Comparison of ENCODE assay signal across 11 cellular contexts in genomic region chr17:2435181-2435741, GRCh38. TPM values are rescaled to one million over a fixed set of nuclear protein-coding genes. Genes with fewer than 3 reads are reported as not detected.
A peak's percentile ranks its signal among the peaks of the same experiment; 100 is the strongest.
DNase-seq lines count a peak whose midpoint lies in the region; ATAC-seq, FAIRE-seq and TF ChIP-seq lines count a peak whose summit lies in the region.
"Had no signal": no experiment of that assay in that cellular context is flagged by ENCODE, and none has a peak within 500 bp of the region (broad histone marks: within the 10 kb centered on the region; RNA-seq: fewer than 3 reads in every experiment).

No MANE protein-coding gene starts in this region.

- ATAC-seq in pancreas: peak; percentile 3 to 53 (median 30)
- no peak for ATAC-seq in HepG2
- no peak for ATAC-seq in HG02763 (IDR thresholded peaks at IDR 0.05; ENCODE audit: unreplicated experiment)

- H3K9me3 ChIP-seq in HUES64 (ENCODE audit: insufficient read depth, low read depth, low read length) (no peaks in the 10 kb centered on the region), pancreas (no peaks in the 10 kb centered on the region), HepG2 (ENCODE audit: low read length) (no peaks in the 10 kb centered on the region)

- H3K4me1 ChIP-seq in HUES64 (ENCODE audit: insufficient read depth, low read length) (peaks cover 34% of the 10 kb centered on the region), pancreas (peaks cover 0 to 10% (median 0%) of the 10 kb centered on the region in 3 donors), HepG2 (ENCODE audit: insufficient read depth, low read length) (no peaks in the 10 kb centered on the region)

- H3K36me3 Mint-ChIP-seq in endothelial cell (ENCODE audit: low read depth, unreplicated experiment): peaks cover 15% of the 10 kb centered on the region

- 15% methylated on average over 8 of the region's 9 CpGs for WGBS in HUES64
- WGBS in pancreas, 2 donors: 44 to 47% methylated on average over 9 of the region's 9 CpGs
- WGBS in HepG2 (ENCODE audit: low lambda C conversion rate): 93% methylated on average over 9 of the region's 9 CpGs

- H3K27ac ChIP-seq in HUES64 (ENCODE audit: low read depth, low read length): peak overlapping the region; percentile 81
- H3K27ac ChIP-seq in pancreas: peak overlapping the region in 2 of 4 donors; percentile 67 to 81
- H3K27ac ChIP-seq in HepG2 (ENCODE audit: extremely low read length, insufficient read depth, low read length): no peak overlapping the region
- H3K27ac ChIP-seq: epithelial cell of prostate had no signal

- no peak overlapping the region for H3K4me3 Mint-ChIP-seq in endothelial cell (ENCODE audit: unreplicated experiment)
- H3K4me3 Mint-ChIP-seq: T-helper 2 cell treated with Interferon-gamma antibody and Interleukin-4, amounts not matched to agents 5 μg/mL and 100 μg/mL, for 36 hours had no signal

- DNase-seq in NCI-H748 (lab: John Stamatoyannopoulos, UW; ENCODE audit: unreplicated experiment): peak; percentile 86
- DNase-seq in endothelial cell (ENCODE audit: low spot score): no peak
- DNase-seq in pancreas: no peak
- no peak for DNase-seq in HepG2 (ENCODE audit: low spot score)
- no peak for DNase-seq in stimulated activated naive CD4-positive, alpha-beta T cell (lab: John Stamatoyannopoulos, UW)
- no peak for DNase-seq in kidney glomerular epithelial cell (lab: John Stamatoyannopoulos, UW)
- DNase-seq: EL had no signal

- no peaks in the 10 kb centered on the region for H3K79me2 ChIP-seq in HepG2 (ENCODE audit: insufficient read depth, low read length)

- TF ChIP-seq EP300 in HepG2 (IDR thresholded peaks at IDR 0.05; ENCODE audit: low read depth in 2 of 2, low read length in 2 of 2): no peak
- no peak for TF ChIP-seq EP300 in HepG2 (CRISPR knock-in tag; IDR thresholded peaks at IDR 0.05; ENCODE audit: borderline replicate concordance)

- intact Hi-C loops in pancreas (cut with DNase I) (no loop called here), HepG2 (cut with micrococcal nuclease; ENCODE audit: unreplicated experiment) (no loop called here)

- H3K4me1 Mint-ChIP-seq in endothelial cell (ENCODE audit: unreplicated experiment): peaks cover 19% of the 10 kb centered on the region

- no peak for TF ChIP-seq RAD21 in HepG2 (CRISPR knock-in tag; IDR thresholded peaks at IDR 0.05)

- CTCF ChIA-PET in HepG2 (lab: Yijun Ruan, JAX; ENCODE audit: low intra/inter-chr PET ratio, low total read pairs): no interaction called here

- no peak overlapping the region for H2AFZ ChIP-seq in HepG2 (ENCODE audit: low read length)

- H3K27me3 ChIP-seq in HUES64 (ENCODE audit: insufficient read depth, low read length): no peaks in the 10 kb centered on the region
- H3K27me3 ChIP-seq in pancreas: no peaks in the 10 kb centered on the region
- H3K27me3 ChIP-seq in HepG2 (ENCODE audit: control insufficient read depth in 1 of 2, insufficient read depth in 2 of 2, low read length in 2 of 2): no peaks in the 10 kb centered on the region

- TF ChIP-seq POLR2A in HepG2 (IDR thresholded peaks at IDR 0.05; ENCODE audit: insufficient read depth in 1 of 2, low read depth in 2 of 2, low read length in 2 of 2): no peak

- TF ChIP-seq CTCF in endothelial cell (IDR thresholded peaks at IDR 0.05; ENCODE audit: unreplicated experiment) (no peak), pancreas (IDR thresholded peaks at IDR 0.05) (no peak), HepG2 (CRISPR knock-in tag; IDR thresholded peaks at IDR 0.05) (no peak)

- no peaks in the 10 kb centered on the region for H3K9me3 Mint-ChIP-seq in endothelial cell (ENCODE audit: unreplicated experiment)
- H3K9me3 Mint-ChIP-seq: T-helper 2 cell treated with Interferon-gamma antibody and Interleukin-4, amounts not matched to agents 5 μg/mL and 100 μg/mL, for 36 hours had no signal

- H3K4me3 ChIP-seq in HUES64 (ENCODE audit: low read length) (peak overlapping the region; percentile 2; the same call in 1 of the 2 replicates), pancreas (no peak overlapping the region), HepG2 (replicated peaks in 1 of 3; ENCODE audit: insufficient read depth in 1 of 3, low read depth in 2 of 3, low read length in 3 of 3) (no peak overlapping the region)

- FAIRE-seq in pancreas (lab: Jason Lieb, UNC): no peak
- FAIRE-seq in HepG2 (lab: Jason Lieb, UNC): no peak

- H3K27me3 Mint-ChIP-seq in endothelial cell (ENCODE audit: unreplicated experiment): peaks cover 3% of the 10 kb centered on the region

- in situ Hi-C loops in HepG2 (cut with HindIII; ENCODE audit: extremely low pct_ligation_motif_present, low pct_unique_long_range_greater_than_20kb): no loop called here

- H3K36me3 ChIP-seq in HUES64 (ENCODE audit: insufficient read depth, low read length): peaks cover 54% of the 10 kb centered on the region
- H3K36me3 ChIP-seq in pancreas: peaks cover 0 to 12% (median 4%) of the 10 kb centered on the region in 3 donors
- H3K36me3 ChIP-seq in HepG2 (replicated peaks in 1 of 2; ENCODE audit: control insufficient read depth in 1 of 2, insufficient read depth in 2 of 2, low read length in 2 of 2): peaks cover 20 to 54% of the 10 kb centered on the region in 2 experiments

- H3K9ac ChIP-seq in HUES64 (ENCODE audit: low read depth, low read length) (peak overlapping the region; percentile 61), HepG2 (ENCODE audit: insufficient read depth, low read depth, low read length) (no peak overlapping the region)

- no TSS peak for BruUV-seq in HepG2 (replicated peaks; lab: Mats Ljungman, UMichigan)

- H3K27ac Mint-ChIP-seq in endothelial cell (ENCODE audit: unreplicated experiment): peak overlapping the region; percentile 97

- no peaks in the 10 kb centered on the region for H4K20me1 ChIP-seq in HepG2 (ENCODE audit: insufficient read depth, low read length)

- H3K4me2 ChIP-seq in HepG2 (ENCODE audit: low read depth, low read length): no peak overlapping the region

- POLR2A ChIA-PET in HepG2 (lab: Yijun Ruan, JAX): no interaction called here

TF ChIP-seq in HepG2, 621 proteins besides CTCF, POLR2A, EP300 and RAD21:
- TF ChIP-seq ZNF569 (CRISPR knock-in tag; IDR thresholded peaks at IDR 0.05; ENCODE audit: borderline replicate concordance) (no peak), KLF9 (CRISPR knock-in tag; IDR thresholded peaks at IDR 0.05; ENCODE audit: low read depth) (no peak), SNRNP70 (IDR thresholded peaks at IDR 0.05; ENCODE audit: low read depth, low read length) (no peak), ZBTB1 (CRISPR knock-in tag; IDR thresholded peaks at IDR 0.05; ENCODE audit: borderline replicate concordance) (no peak), GZF1 (CRISPR knock-in tag; IDR thresholded peaks at IDR 0.05) (no peak), RBM39 (IDR thresholded peaks at IDR 0.05; ENCODE audit: low read depth, low read length, poor library complexity, severe bottlenecking) (no peak), ZNF160 (CRISPR knock-in tag; IDR thresholded peaks at IDR 0.05) (no peak), NRL (CRISPR knock-in tag; IDR thresholded peaks at IDR 0.05; ENCODE audit: borderline replicate concordance) (no peak), BORCS8-MEF2B (CRISPR knock-in tag; IDR thresholded peaks at IDR 0.05) (no peak), ELF1 (CRISPR knock-in tag; IDR thresholded peaks at IDR 0.05) (no peak), ZEB1 (IDR thresholded peaks at IDR 0.05; ENCODE audit: insufficient replicate concordance, low read depth) (no peak), ZKSCAN1 (IDR thresholded peaks at IDR 0.05; ENCODE audit: low read length) (no peak), BCL6 (CRISPR knock-in tag; IDR thresholded peaks at IDR 0.05) (no peak)
- TF ChIP-seq, protein P1, sequence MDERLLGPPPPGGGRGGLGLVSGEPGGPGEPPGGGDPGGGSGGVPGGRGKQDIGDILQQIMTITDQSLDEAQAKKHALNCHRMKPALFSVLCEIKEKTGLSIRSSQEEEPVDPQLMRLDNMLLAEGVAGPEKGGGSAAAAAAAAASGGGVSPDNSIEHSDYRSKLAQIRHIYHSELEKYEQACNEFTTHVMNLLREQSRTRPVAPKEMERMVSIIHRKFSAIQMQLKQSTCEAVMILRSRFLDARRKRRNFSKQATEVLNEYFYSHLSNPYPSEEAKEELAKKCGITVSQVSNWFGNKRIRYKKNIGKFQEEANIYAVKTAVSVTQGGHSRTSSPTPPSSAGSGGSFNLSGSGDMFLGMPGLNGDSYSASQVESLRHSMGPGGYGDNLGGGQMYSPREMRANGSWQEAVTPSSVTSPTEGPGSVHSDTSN (CRISPR knock-in tag; IDR thresholded peaks at IDR 0.05): no peak

RNA-seq across cellular contexts. Expression of gene MNT, which starts 34.4 kb away (rescaled TPM):
- polyA plus RNA-seq in HUES64 (2013, experiment 1 of 2): 10.0 TPM
- polyA plus RNA-seq in HUES64 (2013, experiment 2 of 2): 10.2 TPM
- total RNA-seq in endothelial cell (ENCODE audit: unreplicated experiment) (16.2 TPM), pancreas (10 to 100 TPM in 4 of 6 donors, 1 to 10 TPM in 2; 8.7 to 15.8 (median 10.3) TPM), HepG2 (2016; rRNA removed; fragmentation: Illumina TruSeq; extraction: Trizol) (2.3 and 3.5 TPM in 2 replicates)
- polyA plus RNA-seq in pancreas (10 to 100 TPM in 1 of 2 donors, 1 to 10 TPM in 1; 9.6 to 15.3 TPM), HepG2 (2011; rRNA removed) (1.8 and 2.1 TPM in 2 replicates)
- 0.79 and 1.5 TPM in 2 replicates for total RNA-seq in HepG2 (2016; cell fraction: cytosol; rRNA removed; fragmentation: Illumina TruSeq; extraction: Trizol; ENCODE audit: low read depth)
- total RNA-seq in HepG2 (2016; cell fraction: insoluble cytoplasmic fraction; rRNA removed; fragmentation: Illumina TruSeq; extraction: Trizol): 2.0 and 2.9 TPM in 2 replicates
- 2.3 and 2.4 TPM in 2 replicates for total RNA-seq in HepG2 (2016; cell fraction: membrane; rRNA removed; fragmentation: Illumina TruSeq; extraction: Trizol)
- 3.0 and 3.9 TPM in 2 replicates for total RNA-seq in HepG2 (2016; cell fraction: nucleus; rRNA removed; fragmentation: Illumina TruSeq; extraction: Trizol)
- 0.86 and 0.92 TPM in 2 replicates for polyA plus RNA-seq in HepG2 (2011; cell fraction: cytosol; rRNA removed)
- 13.6 and 19.3 TPM in 2 replicates for polyA plus RNA-seq in HepG2 (2011; cell fraction: nucleus; rRNA removed)
- polyA plus RNA-seq in HepG2 (2012): 6.6 and 7.5 TPM in 2 replicates
- 0.35 and 0.63 TPM in 2 replicates for polyA plus RNA-seq in HepG2 (2016; cell fraction: cytosol; fragmentation: Illumina TruSeq; extraction: Trizol; ENCODE audit: low read depth)
- polyA plus RNA-seq in HepG2 (2016; cell fraction: insoluble cytoplasmic fraction; fragmentation: Illumina TruSeq; extraction: Trizol; ENCODE audit: low read depth): 3.1 and 5.6 TPM in 2 replicates
- polyA plus RNA-seq in HepG2 (2016; cell fraction: membrane; fragmentation: Illumina TruSeq; extraction: Trizol; ENCODE audit: low read depth): 1.4 and 1.6 TPM in 2 replicates
- 14.3 and 17.8 TPM in 2 replicates for polyA plus RNA-seq in HepG2 (2016; cell fraction: nucleus; fragmentation: Illumina TruSeq; extraction: Trizol; ENCODE audit: insufficient read depth, low read depth)
- polyA minus RNA-seq in HepG2 (2011; rRNA and poly(A)+ RNA removed; ENCODE audit: low replicate concordance): 4.3 and 8.2 TPM in 2 replicates
- 3.1 and 3.8 TPM in 2 replicates for polyA minus RNA-seq in HepG2 (2011; cell fraction: cytosol; rRNA and poly(A)+ RNA removed)
- 8.1 and 8.8 TPM in 2 replicates for polyA minus RNA-seq in HepG2 (2011; cell fraction: nucleus; rRNA and poly(A)+ RNA removed)

Comparison
In these comparisons a context has a peak if more than half of its experiments do, and no peak if none do; other contexts are left out.
1. ATAC-seq: peak in pancreas (4 of 4); none in HepG2 (single experiment) and HG02763 (single experiment).